ENCODE assay signal across 1 cellular context in the genomic region with DNA sequence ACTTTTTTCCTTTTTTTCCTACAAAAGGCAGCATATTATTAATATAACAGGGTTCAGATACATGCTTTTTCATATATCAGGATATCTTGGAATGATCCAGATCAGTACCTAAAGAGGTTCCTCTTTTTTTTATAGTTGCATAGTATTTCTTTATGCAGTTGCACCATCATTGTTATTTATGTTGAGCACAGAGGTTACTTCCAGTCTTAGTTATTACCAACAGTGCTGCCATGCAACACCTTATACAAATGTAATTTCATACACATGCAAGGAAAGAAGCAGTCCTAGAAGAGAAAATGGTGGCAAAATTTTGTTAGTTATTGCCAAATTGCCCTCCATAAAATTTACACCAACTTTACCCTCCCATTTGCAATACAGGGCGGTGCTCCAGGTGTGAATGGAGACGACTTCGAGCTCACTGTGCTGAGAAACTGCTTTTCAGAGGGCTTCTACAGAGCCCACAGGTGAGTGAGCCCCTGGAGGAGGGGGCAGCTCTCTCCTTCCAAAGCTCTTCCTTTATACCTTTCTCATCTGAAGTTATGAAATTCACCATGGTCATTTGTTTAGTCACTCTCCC.
TF ChIP-seq lines count a peak whose summit lies in the region.

No MANE protein-coding gene starts in this region.

TF ChIP-seq in K562, 482 proteins besides CTCF, POLR2A, EP300 and RAD21:
- TF ChIP-seq RBM17 (IDR thresholded peaks at IDR 0.05; ENCODE audit: borderline replicate concordance, low read depth, low read length) (no peak), CEBPB (tag; IDR thresholded peaks at IDR 0.05) (peak; percentile 28; the same call in 1 of the 2 replicates)
